In the genomic region with DNA sequence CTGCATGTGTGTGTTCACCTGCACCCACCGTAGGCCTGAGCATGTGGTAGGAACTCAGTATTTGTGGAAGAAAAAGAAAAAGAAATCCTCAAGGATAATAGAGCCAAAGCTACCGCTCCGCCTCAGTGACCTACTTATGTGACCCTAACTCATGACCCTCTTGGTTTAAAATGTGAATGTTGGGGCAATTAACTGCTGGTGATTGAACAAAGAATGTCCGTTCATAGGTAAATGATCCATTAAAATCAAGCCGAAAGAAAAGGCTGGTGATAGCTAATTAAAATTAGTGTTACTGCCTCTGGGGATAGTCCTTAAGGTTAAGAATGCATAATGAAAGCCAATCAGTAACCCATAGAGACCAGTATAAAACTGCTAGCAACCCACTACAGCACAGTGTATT, we compare ENCODE assay signal across 17 cellular contexts.
"Had no signal": no experiment of that assay in that cellular context is flagged by ENCODE, and none has a peak within 500 bp of the region (broad histone marks: within the 10 kb centered on the region; RNA-seq: fewer than 3 reads in every experiment).

No MANE protein-coding gene starts in this region.

- H3K27ac Mint-ChIP-seq: activated CD4-positive, alpha-beta memory T cell treated with anti-CD3 and anti-CD28 coated beads, Interleukin-2, amount 10 ng/mL, durations not matched to agents 7 days and 5 days; activated naive CD4-positive, alpha-beta T cell treated with anti-CD3 and anti-CD28 coated beads for 36 hours; mesothelial cell of epicardium; stimulated activated naive B cell treated with anti-CD40 and anti-IgM and Interleukin-4, amounts not matched to agents 10 μg/mL and 1 μg/mL and 100 μg/mL, for 72 hours had no signal

- H3K9me3 ChIP-seq: adrenal gland, pancreas, tibial nerve, uterus had no signal

- ATAC-seq: left colon; stimulated activated naive B cell treated with anti-CD40 and anti-IgM and Interleukin-4, amounts not matched to agents 10 μg/mL and 1 μg/mL and 100 μg/mL, for 72 hours had no signal

- DNase-seq: activated CD4-positive, alpha-beta memory T cell treated with anti-CD3 and anti-CD28 coated beads, Interleukin-2, amount 10 ng/mL, durations not matched to agents 7 days and 5 days; activated CD4-positive, alpha-beta T cell treated with anti-CD3 and anti-CD28 coated beads for 4 hours; activated CD8-positive, alpha-beta memory T cell treated with anti-CD3 and anti-CD28 coated beads, Interleukin-2, amount 50 U/mL, for 4 hours; activated naive CD4-positive, alpha-beta T cell treated with anti-CD3 and anti-CD28 coated beads for 36 hours; central memory CD4-positive, alpha-beta T cell; foreskin fibroblast; left colon; pancreas; stimulated activated CD4-positive, alpha-beta T cell treated with anti-CD3 and anti-CD28 coated beads, Interleukin-4, amount 100 ng/mL, for 1 hour; stimulated activated naive B cell treated with anti-CD40 and anti-IgM and Interleukin-4, amounts not matched to agents 10 μg/mL and 1 μg/mL and 100 μg/mL, for 72 hours; substantia nigra; uterus had no signal

- H3K36me3 ChIP-seq: adrenal gland, pancreas, uterus had no signal

- H3K27me3 Mint-ChIP-seq: activated CD4-positive, alpha-beta memory T cell treated with anti-CD3 and anti-CD28 coated beads, Interleukin-2, amount 10 ng/mL, durations not matched to agents 7 days and 5 days; stimulated activated naive B cell treated with anti-CD40 and anti-IgM and Interleukin-4, amounts not matched to agents 10 μg/mL and 1 μg/mL and 100 μg/mL, for 72 hours had no signal

- H3K27me3 ChIP-seq: adrenal gland, pancreas, tibial nerve, uterus had no signal

- H3K4me1 ChIP-seq: uterus had no signal

- H3K4me3 Mint-ChIP-seq: activated CD4-positive, alpha-beta memory T cell treated with anti-CD3 and anti-CD28 coated beads, Interleukin-2, amount 10 ng/mL, durations not matched to agents 7 days and 5 days; activated naive CD4-positive, alpha-beta T cell treated with anti-CD3 and anti-CD28 coated beads for 36 hours; mesothelial cell of epicardium had no signal

- H3K9me3 Mint-ChIP-seq: activated CD4-positive, alpha-beta memory T cell treated with anti-CD3 and anti-CD28 coated beads, Interleukin-2, amount 10 ng/mL, durations not matched to agents 7 days and 5 days; activated naive CD4-positive, alpha-beta T cell treated with anti-CD3 and anti-CD28 coated beads for 36 hours; mesothelial cell of epicardium; stimulated activated naive B cell treated with anti-CD40 and anti-IgM and Interleukin-4, amounts not matched to agents 10 μg/mL and 1 μg/mL and 100 μg/mL, for 72 hours had no signal

- H3K27ac ChIP-seq: coronary artery, pancreas, tibial nerve, uterus had no signal

- H3K4me3 ChIP-seq: adrenal gland, coronary artery, lung, pancreas, tibial nerve, uterus had no signal
